ENCODE assay signal across 1 cellular context in the genomic region with DNA sequence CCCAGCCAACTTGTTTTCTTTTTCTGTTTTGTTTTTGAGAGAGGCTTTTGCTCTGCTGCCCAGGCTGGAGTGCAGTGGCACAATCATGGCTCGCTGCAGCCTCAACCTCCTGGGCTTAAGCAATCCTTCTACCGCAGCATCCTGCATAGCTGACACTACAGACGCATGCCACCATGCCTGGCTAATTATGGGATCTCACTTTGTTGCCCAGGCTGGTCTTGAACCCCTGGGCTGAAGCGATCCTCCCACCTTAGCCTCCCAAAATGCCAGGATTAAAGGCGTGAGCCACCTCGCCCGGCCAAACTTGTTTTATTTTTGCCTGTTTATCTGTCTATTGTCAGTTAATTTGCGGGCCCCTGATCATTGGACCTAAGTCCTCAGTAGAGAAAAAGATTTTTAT.
TF ChIP-seq lines count a peak whose summit lies in the region.

No MANE protein-coding gene starts in this region.

TF ChIP-seq in GM23338, 12 proteins besides CTCF, POLR2A, EP300 and RAD21 (continued from another document):
- TF ChIP-seq, protein P1, sequence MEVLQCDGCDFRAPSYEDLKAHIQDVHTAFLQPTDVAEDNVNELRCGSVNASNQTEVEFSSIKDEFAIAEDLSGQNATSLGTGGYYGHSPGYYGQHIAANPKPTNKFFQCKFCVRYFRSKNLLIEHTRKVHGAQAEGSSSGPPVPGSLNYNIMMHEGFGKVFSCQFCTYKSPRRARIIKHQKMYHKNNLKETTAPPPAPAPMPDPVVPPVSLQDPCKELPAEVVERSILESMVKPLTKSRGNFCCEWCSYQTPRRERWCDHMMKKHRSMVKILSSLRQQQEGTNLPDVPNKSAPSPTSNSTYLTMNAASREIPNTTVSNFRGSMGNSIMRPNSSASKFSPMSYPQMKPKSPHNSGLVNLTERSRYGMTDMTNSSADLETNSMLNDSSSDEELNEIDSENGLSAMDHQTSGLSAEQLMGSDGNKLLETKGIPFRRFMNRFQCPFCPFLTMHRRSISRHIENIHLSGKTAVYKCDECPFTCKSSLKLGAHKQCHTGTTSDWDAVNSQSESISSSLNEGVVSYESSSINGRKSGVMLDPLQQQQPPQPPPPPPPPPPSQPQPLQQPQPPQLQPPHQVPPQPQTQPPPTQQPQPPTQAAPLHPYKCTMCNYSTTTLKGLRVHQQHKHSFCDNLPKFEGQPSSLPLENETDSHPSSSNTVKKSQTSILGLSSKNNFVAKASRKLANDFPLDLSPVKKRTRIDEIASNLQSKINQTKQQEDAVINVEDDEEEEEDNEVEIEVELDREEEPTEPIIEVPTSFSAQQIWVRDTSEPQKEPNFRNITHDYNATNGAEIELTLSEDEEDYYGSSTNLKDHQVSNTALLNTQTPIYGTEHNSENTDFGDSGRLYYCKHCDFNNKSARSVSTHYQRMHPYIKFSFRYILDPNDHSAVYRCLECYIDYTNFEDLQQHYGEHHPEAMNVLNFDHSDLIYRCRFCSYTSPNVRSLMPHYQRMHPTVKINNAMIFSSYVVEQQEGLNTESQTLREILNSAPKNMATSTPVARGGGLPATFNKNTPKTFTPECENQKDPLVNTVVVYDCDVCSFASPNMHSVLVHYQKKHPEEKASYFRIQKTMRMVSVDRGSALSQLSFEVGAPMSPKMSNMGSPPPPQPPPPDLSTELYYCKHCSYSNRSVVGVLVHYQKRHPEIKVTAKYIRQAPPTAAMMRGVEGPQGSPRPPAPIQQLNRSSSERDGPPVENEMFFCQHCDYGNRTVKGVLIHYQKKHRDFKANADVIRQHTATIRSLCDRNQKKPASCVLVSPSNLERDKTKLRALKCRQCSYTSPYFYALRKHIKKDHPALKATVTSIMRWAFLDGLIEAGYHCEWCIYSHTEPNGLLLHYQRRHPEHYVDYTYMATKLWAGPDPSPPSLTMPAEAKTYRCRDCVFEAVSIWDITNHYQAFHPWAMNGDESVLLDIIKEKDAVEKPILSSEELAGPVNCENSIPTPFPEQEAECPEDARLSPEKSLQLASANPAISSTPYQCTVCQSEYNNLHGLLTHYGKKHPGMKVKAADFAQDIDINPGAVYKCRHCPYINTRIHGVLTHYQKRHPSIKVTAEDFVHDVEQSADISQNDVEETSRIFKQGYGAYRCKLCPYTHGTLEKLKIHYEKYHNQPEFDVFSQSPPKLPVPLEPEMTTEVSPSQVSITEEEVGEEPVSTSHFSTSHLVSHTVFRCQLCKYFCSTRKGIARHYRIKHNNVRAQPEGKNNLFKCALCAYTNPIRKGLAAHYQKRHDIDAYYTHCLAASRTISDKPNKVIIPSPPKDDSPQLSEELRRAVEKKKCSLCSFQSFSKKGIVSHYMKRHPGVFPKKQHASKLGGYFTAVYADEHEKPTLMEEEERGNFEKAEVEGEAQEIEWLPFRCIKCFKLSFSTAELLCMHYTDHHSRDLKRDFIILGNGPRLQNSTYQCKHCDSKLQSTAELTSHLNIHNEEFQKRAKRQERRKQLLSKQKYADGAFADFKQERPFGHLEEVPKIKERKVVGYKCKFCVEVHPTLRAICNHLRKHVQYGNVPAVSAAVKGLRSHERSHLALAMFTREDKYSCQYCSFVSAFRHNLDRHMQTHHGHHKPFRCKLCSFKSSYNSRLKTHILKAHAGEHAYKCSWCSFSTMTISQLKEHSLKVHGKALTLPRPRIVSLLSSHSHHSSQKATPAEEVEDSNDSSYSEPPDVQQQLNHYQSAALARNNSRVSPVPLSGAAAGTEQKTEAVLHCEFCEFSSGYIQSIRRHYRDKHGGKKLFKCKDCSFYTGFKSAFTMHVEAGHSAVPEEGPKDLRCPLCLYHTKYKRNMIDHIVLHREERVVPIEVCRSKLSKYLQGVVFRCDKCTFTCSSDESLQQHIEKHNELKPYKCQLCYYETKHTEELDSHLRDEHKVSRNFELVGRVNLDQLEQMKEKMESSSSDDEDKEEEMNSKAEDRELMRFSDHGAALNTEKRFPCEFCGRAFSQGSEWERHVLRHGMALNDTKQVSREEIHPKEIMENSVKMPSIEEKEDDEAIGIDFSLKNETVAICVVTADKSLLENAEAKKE (CRISPR knock-in tag; IDR thresholded peaks at IDR 0.05), result no peak
- TF ChIP-seq, protein P2, sequence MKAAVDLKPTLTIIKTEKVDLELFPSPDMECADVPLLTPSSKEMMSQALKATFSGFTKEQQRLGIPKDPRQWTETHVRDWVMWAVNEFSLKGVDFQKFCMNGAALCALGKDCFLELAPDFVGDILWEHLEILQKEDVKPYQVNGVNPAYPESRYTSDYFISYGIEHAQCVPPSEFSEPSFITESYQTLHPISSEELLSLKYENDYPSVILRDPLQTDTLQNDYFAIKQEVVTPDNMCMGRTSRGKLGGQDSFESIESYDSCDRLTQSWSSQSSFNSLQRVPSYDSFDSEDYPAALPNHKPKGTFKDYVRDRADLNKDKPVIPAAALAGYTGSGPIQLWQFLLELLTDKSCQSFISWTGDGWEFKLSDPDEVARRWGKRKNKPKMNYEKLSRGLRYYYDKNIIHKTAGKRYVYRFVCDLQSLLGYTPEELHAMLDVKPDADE (IDR thresholded peaks at IDR 0.05), result no peak
- no peak for TF ChIP-seq ZNF114 (CRISPR knock-in tag; IDR thresholded peaks at IDR 0.05)
- TF ChIP-seq ZNF331 (CRISPR knock-in tag; IDR thresholded peaks at IDR 0.05; ENCODE audit: low read depth), result no peak
- TF ChIP-seq JUNB (IDR thresholded peaks at IDR 0.05; ENCODE audit: unreplicated experiment), result no peak
- TF ChIP-seq, protein P3, sequence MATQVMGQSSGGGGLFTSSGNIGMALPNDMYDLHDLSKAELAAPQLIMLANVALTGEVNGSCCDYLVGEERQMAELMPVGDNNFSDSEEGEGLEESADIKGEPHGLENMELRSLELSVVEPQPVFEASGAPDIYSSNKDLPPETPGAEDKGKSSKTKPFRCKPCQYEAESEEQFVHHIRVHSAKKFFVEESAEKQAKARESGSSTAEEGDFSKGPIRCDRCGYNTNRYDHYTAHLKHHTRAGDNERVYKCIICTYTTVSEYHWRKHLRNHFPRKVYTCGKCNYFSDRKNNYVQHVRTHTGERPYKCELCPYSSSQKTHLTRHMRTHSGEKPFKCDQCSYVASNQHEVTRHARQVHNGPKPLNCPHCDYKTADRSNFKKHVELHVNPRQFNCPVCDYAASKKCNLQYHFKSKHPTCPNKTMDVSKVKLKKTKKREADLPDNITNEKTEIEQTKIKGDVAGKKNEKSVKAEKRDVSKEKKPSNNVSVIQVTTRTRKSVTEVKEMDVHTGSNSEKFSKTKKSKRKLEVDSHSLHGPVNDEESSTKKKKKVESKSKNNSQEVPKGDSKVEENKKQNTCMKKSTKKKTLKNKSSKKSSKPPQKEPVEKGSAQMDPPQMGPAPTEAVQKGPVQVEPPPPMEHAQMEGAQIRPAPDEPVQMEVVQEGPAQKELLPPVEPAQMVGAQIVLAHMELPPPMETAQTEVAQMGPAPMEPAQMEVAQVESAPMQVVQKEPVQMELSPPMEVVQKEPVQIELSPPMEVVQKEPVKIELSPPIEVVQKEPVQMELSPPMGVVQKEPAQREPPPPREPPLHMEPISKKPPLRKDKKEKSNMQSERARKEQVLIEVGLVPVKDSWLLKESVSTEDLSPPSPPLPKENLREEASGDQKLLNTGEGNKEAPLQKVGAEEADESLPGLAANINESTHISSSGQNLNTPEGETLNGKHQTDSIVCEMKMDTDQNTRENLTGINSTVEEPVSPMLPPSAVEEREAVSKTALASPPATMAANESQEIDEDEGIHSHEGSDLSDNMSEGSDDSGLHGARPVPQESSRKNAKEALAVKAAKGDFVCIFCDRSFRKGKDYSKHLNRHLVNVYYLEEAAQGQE (IDR thresholded peaks at IDR 0.05; ENCODE audit: unreplicated experiment), result no peak
- no peak for TF ChIP-seq NANOG (IDR thresholded peaks at IDR 0.05; ENCODE audit: borderline replicate concordance)
- TF ChIP-seq EZH2 (IDR thresholded peaks at IDR 0.05; ENCODE audit: low read depth, unreplicated experiment), result no peak
- TF ChIP-seq POLR2AphosphoS5 (IDR thresholded peaks at IDR 0.05; ENCODE audit: low read depth), result no peak
- no peak for TF ChIP-seq CREB1 (CRISPR knock-in tag; IDR thresholded peaks at IDR 0.05; ENCODE audit: low read depth)
- no peak for TF ChIP-seq STAT1 (IDR thresholded peaks at IDR 0.05; ENCODE audit: unreplicated experiment)
